Comparison of ENCODE assay signal across 1 cellular context in the genomic region with DNA sequence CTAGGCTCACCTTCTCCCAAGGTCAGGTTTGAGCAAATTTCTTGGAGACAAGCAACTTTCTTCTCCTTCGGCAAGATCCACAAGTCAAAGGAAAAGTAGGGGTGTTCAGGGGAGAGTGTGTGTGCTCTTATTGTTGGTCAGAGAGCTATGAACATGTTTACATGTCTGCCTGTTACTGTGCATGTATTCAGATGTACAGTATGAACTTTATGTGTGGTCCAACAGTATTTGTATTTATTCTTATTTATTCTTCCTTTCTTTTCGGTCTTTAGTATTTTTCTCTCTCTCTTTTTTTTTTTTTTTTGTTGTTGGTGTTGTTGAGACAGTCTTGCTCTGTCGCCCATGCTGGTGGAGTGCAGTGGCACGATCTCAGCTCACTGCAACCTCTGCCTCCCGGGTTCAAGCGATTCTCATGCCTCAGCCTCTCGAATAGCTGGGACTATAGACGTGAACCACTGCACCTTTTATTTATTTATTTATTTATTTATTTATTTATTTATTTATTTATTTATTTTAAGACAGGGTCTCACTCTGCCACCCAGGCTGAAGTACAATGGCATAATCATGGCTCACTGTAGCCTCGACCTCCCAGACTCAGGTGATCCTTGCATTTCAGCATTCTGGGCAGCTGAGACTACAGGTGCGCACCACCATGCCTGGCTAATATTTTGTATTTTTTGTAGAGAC.
TF ChIP-seq lines count a peak whose summit lies in the region.

No MANE protein-coding gene starts in this region.

TF ChIP-seq in GM23338, 12 proteins besides CTCF, POLR2A, EP300 and RAD21 (continued from another document):
- TF ChIP-seq JUNB (IDR thresholded peaks at IDR 0.05; ENCODE audit: unreplicated experiment), result no peak
- TF ChIP-seq ZNF114 (CRISPR knock-in tag; IDR thresholded peaks at IDR 0.05), result no peak
- TF ChIP-seq EZH2phosphoT487 (IDR thresholded peaks at IDR 0.05; ENCODE audit: unreplicated experiment), result no peak
- no peak for TF ChIP-seq ZNF331 (CRISPR knock-in tag; IDR thresholded peaks at IDR 0.05; ENCODE audit: low read depth)
